Comparison of ENCODE assay signal across 8 cellular contexts in genomic region chr1:112508242-112509004, GRCh38. TPM values are rescaled to one million over a fixed set of nuclear protein-coding genes. Genes with fewer than 3 reads are reported as not detected.
A peak's percentile ranks its signal among the peaks of the same experiment; 100 is the strongest.
DNase-seq lines count a peak whose midpoint lies in the region; ATAC-seq and TF ChIP-seq lines count a peak whose summit lies in the region.

WNT2B (plus strand) TSS chr1:112508965; CDS start chr1:112509263, 298 bp downstream.

- peak within 1 kb of the TSS; percentile 59 for H3K4me3 ChIP-seq in lower lobe of right lung

- peaks cover 12% of the 10 kb centered on the region for H3K4me1 Mint-ChIP-seq in chondrocyte (ENCODE audit: low read depth)

- H3K27ac Mint-ChIP-seq in chondrocyte (ENCODE audit: unreplicated experiment): no peak within 1 kb of the TSS

- ATAC-seq in lower lobe of right lung: peak; percentile 73 to 80
- ATAC-seq in HG03457 (IDR thresholded peaks at IDR 0.05; ENCODE audit: unreplicated experiment): no peak

- no peaks in the 10 kb centered on the region for H3K9me3 Mint-ChIP-seq in chondrocyte (ENCODE audit: low read depth)

- in situ Hi-C loops in GM13976 (cut with MboI; ENCODE audit: low sequenced_read_pairs, unreplicated experiment): loop anchor here (10.0 kb wide), 1 partner anchor 196 kb away; the partner anchor contains the start of gene RHOC

- no peaks in the 10 kb centered on the region for H3K9me3 ChIP-seq in lower lobe of right lung

- no peak within 1 kb of the TSS for H3K27ac ChIP-seq in lower lobe of right lung

- H3K27me3 ChIP-seq in lower lobe of right lung (ENCODE audit: low read depth): peaks cover 26% of the 10 kb centered on the region

- DNase-seq in GM13976 (ENCODE audit: low spot score): peak; percentile 79
- DNase-seq in HK-2 (ENCODE audit: unreplicated experiment): peak; percentile 37
- peak; percentile 40 for DNase-seq in activated CD4-positive, CD25-positive, alpha-beta regulatory T cell treated with anti-CD3 and anti-CD28 coated beads, Interleukin-2, amount 50 U/mL, for 72 hours
- no peak for DNase-seq in chondrocyte (ENCODE audit: low spot score)
- DNase-seq in lower lobe of right lung: peak; percentile 59
- DNase-seq in stimulated activated CD8-positive, alpha-beta memory T cell treated with anti-CD3 and anti-CD28 coated beads, Interleukin-12 subunit alpha, Interleukin-12 subunit beta, amount 100 ng/mL, for 4 hours (ENCODE audit: low read depth): peak; percentile 22
- no peak for DNase-seq in middle frontal gyrus (ENCODE audit: extremely low spot score, low spot score)

- H3K36me3 Mint-ChIP-seq in chondrocyte (ENCODE audit: low read depth): no peaks in the 10 kb centered on the region

- no peaks in the 10 kb centered on the region for H3K36me3 ChIP-seq in lower lobe of right lung

- H3K27me3 Mint-ChIP-seq in chondrocyte (ENCODE audit: low read depth): peaks cover 10% of the 10 kb centered on the region

- H3K4me3 Mint-ChIP-seq in chondrocyte (ENCODE audit: unreplicated experiment): peak within 1 kb of the TSS; percentile 70

- intact Hi-C loops in lower lobe of right lung (cut with DNase I): no loop called here

- TF ChIP-seq CTCF in GM13976 (IDR thresholded peaks at IDR 0.05; ENCODE audit: borderline replicate concordance, control extremely low read depth, extremely low read depth, insufficient read depth, missing control alignments) (no peak), chondrocyte (IDR thresholded peaks at IDR 0.05) (peak; percentile 21), lower lobe of right lung (IDR thresholded peaks at IDR 0.05) (no peak)

- H3K4me1 ChIP-seq in lower lobe of right lung: peaks cover 20% of the 10 kb centered on the region

RNA-seq across cellular contexts. Expression of gene WNT2B, which starts in this region (rescaled TPM):
- total RNA-seq in chondrocyte (2.8 to 6.0 TPM (median 6.0 TPM) in 3 replicates), lower lobe of right lung (11.8 TPM)

Comparison
In these comparisons a context has a peak if more than half of its experiments do, and no peak if none do; other contexts are left out.
1. DNase-seq: peak in GM13976 (single experiment), HK-2 (single experiment), activated CD4-positive, CD25-positive, alpha-beta regulatory T cell treated with anti-CD3 and anti-CD28 coated beads, Interleukin-2, amount 50 U/mL, for 72 hours (single experiment), lower lobe of right lung (single experiment) and stimulated activated CD8-positive, alpha-beta memory T cell treated with anti-CD3 and anti-CD28 coated beads, Interleukin-12 subunit alpha, Interleukin-12 subunit beta, amount 100 ng/mL, for 4 hours (single experiment); none in chondrocyte (single experiment) and middle frontal gyrus (single experiment).